2 cellular contexts compared by ENCODE assay signal in genomic region chr19:46191972-46192371, GRCh38.
TF ChIP-seq lines count a peak whose summit lies in the region.

No MANE protein-coding gene starts in this region.

TF ChIP-seq in liver, 16 proteins besides CTCF, POLR2A, EP300 and RAD21 (continued from another document):
- TF ChIP-seq, protein P1, sequence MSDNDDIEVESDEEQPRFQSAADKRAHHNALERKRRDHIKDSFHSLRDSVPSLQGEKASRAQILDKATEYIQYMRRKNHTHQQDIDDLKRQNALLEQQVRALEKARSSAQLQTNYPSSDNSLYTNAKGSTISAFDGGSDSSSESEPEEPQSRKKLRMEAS (IDR thresholded peaks at IDR 0.05): no peak
- TF ChIP-seq EGR1 (IDR thresholded peaks at IDR 0.05; ENCODE audit: low read depth in 2 of 2): no peak
- peak; percentile 50 for TF ChIP-seq SP1 (IDR thresholded peaks at IDR 0.05)
- no peak for TF ChIP-seq GABPA (IDR thresholded peaks at IDR 0.05 in 1 of 2, conservative IDR thresholded peaks at IDR 0.05 in 1 of 2)
- TF ChIP-seq HNF4G (IDR thresholded peaks at IDR 0.05): no peak
- no peak for TF ChIP-seq NR2F2 (IDR thresholded peaks at IDR 0.05)
- TF ChIP-seq, protein P2, sequence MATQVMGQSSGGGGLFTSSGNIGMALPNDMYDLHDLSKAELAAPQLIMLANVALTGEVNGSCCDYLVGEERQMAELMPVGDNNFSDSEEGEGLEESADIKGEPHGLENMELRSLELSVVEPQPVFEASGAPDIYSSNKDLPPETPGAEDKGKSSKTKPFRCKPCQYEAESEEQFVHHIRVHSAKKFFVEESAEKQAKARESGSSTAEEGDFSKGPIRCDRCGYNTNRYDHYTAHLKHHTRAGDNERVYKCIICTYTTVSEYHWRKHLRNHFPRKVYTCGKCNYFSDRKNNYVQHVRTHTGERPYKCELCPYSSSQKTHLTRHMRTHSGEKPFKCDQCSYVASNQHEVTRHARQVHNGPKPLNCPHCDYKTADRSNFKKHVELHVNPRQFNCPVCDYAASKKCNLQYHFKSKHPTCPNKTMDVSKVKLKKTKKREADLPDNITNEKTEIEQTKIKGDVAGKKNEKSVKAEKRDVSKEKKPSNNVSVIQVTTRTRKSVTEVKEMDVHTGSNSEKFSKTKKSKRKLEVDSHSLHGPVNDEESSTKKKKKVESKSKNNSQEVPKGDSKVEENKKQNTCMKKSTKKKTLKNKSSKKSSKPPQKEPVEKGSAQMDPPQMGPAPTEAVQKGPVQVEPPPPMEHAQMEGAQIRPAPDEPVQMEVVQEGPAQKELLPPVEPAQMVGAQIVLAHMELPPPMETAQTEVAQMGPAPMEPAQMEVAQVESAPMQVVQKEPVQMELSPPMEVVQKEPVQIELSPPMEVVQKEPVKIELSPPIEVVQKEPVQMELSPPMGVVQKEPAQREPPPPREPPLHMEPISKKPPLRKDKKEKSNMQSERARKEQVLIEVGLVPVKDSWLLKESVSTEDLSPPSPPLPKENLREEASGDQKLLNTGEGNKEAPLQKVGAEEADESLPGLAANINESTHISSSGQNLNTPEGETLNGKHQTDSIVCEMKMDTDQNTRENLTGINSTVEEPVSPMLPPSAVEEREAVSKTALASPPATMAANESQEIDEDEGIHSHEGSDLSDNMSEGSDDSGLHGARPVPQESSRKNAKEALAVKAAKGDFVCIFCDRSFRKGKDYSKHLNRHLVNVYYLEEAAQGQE (IDR thresholded peaks at IDR 0.05): no peak
- TF ChIP-seq FOXA1 (IDR thresholded peaks at IDR 0.05): no peak

TF ChIP-seq in SK-N-SH treated with all-trans-retinoic acid at 6 μM for 48 hours, 23 proteins besides CTCF, POLR2A, EP300 and RAD21 (continued from another document):
- TF ChIP-seq, protein P3, sequence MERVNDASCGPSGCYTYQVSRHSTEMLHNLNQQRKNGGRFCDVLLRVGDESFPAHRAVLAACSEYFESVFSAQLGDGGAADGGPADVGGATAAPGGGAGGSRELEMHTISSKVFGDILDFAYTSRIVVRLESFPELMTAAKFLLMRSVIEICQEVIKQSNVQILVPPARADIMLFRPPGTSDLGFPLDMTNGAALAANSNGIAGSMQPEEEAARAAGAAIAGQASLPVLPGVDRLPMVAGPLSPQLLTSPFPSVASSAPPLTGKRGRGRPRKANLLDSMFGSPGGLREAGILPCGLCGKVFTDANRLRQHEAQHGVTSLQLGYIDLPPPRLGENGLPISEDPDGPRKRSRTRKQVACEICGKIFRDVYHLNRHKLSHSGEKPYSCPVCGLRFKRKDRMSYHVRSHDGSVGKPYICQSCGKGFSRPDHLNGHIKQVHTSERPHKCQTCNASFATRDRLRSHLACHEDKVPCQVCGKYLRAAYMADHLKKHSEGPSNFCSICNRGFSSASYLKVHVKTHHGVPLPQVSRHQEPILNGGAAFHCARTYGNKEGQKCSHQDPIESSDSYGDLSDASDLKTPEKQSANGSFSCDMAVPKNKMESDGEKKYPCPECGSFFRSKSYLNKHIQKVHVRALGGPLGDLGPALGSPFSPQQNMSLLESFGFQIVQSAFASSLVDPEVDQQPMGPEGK (CRISPR knock-in tag; IDR thresholded peaks at IDR 0.05; ENCODE audit: borderline replicate concordance): no peak
- TF ChIP-seq PPARA (CRISPR knock-in tag; IDR thresholded peaks at IDR 0.05; ENCODE audit: borderline replicate concordance) (no peak), RARB (CRISPR knock-in tag; IDR thresholded peaks at IDR 0.05) (no peak), ISL1 (CRISPR knock-in tag; IDR thresholded peaks at IDR 0.05) (no peak), POU6F1 (CRISPR knock-in tag; IDR thresholded peaks at IDR 0.05; ENCODE audit: borderline replicate concordance, low read depth) (no peak), CSDC2 (CRISPR knock-in tag; IDR thresholded peaks at IDR 0.05) (no peak), TCF4 (CRISPR knock-in tag; IDR thresholded peaks at IDR 0.05; ENCODE audit: borderline replicate concordance) (no peak), ZNF70 (CRISPR knock-in tag; IDR thresholded peaks at IDR 0.05) (no peak), ZNF565 (CRISPR knock-in tag; conservative IDR thresholded peaks at IDR 0.05; ENCODE audit: low read depth) (no peak), SNAI2 (CRISPR knock-in tag; IDR thresholded peaks at IDR 0.05) (no peak), ESRRG (CRISPR knock-in tag; IDR thresholded peaks at IDR 0.05) (no peak)
